Comparison of ENCODE assay signal across 3 cellular contexts in the genomic region with DNA sequence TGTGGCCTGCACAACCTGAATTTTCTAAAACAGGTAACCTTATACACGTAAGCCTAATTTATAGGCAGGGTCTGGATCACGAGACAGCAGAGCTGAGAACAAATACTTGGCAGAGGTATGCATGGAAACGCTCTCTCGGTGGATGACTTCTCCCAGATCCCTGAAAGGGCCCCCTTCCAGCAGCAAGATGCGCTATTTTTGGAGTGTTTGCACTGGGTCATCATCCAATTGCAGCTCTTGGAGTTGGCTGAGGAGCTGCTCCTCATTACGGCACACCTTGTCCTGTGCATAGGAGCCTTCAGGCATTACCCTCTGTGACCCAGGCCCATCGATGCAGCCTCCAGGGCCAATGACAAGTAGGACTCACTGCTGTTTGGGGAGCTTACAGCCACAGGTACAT. TPM values are rescaled to one million over a fixed set of nuclear protein-coding genes. Genes with fewer than 3 reads are reported as not detected.
"Had no signal": no experiment of that assay in that cellular context is flagged by ENCODE, and none has a peak within 500 bp of the region (broad histone marks: within the 10 kb centered on the region; RNA-seq: fewer than 3 reads in every experiment).

No MANE protein-coding gene starts in this region.

RNA-seq across cellular contexts. Expression of gene TBC1D26, which starts 38.6 kb away (rescaled TPM):
- total RNA-seq: GM23248, H4, HFFc6 had no signal
- polyA plus RNA-seq: GM23248 had no signal
